ENCODE assay signal across 8 cellular contexts in the genomic region with DNA sequence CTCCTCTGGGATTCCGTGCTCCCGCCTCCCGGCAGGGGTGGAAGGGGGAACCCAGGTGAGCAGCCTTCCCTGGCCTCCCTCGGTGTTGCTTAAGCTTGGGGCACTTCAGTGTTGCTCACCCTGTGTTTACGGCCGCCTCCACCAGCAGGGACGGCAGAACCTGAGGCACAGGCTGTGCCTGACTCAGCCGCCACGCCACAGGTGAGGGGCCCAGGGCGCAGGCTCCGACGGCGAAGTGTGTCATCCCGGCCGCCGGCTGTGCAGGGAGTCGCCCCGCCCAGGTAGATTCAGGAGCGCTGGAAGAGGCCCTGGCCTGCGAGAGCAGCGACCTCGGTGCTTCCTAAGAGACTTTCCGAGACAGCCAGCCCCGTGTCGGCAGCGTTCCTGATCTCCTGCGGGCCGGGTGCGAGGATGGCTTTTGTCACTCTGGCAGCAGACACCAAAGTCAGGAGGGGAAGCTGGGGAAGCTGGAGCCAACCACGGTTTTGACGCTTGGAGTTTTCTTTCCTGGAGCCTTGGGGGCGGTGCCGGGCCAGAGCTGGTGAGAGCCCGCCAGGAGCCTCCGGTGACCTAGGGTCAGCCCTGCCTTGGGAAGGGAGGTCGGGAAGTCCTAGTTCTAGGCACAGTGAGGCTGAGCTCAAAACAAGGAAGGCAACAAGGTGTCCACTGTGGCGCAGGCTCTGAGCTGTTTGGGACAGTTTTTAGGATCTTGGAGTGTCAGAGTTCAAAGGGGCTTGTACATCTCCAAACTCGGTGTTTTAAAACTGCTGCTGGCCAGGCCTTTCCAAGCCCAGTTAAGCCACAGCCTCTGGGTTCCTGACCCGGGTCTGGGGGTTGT. TPM values are rescaled to one million over a fixed set of nuclear protein-coding genes. Genes with fewer than 3 reads are reported as not detected.
DNase-seq lines count a peak whose midpoint lies in the region; ATAC-seq and TF ChIP-seq lines count a peak whose summit lies in the region.

No MANE protein-coding gene starts in this region.

- H2AFZ ChIP-seq in neural progenitor cell (replicated peaks), result no peak overlapping the region

- H3K4me3 ChIP-seq in endocrine pancreas (ENCODE audit: control insufficient read depth, insufficient read depth, low read length), result no peak overlapping the region
- peak overlapping the region; percentile 73 for H3K4me3 ChIP-seq in neural progenitor cell

- POLR2A ChIA-PET in activated CD4-positive, alpha-beta T cell treated with anti-CD3 and anti-CD28 coated beads, Interleukin-2, amount 10 ng/mL, durations not matched to agents 7 days and 5 days (lab: Charles Lee), result no interaction called here

- H3K27me3 Mint-ChIP-seq in activated T-helper 1 cell treated with anti-CD3 and anti-CD28 coated beads, Interleukin-12 subunit alpha, Interleukin-12 subunit beta, Interleukin-2, Interleukin-4 antibody, amounts not matched to agents 30 ng/mL and 10 ng/mL and 1 ng/mL, durations not matched to agents 14 hours and 24 hours and 36 hours (ENCODE audit: insufficient read depth), result peaks cover 20% of the 10 kb centered on the region
- peaks cover 17% of the 10 kb centered on the region for H3K27me3 Mint-ChIP-seq in activated CD4-positive, alpha-beta T cell treated with anti-CD3 and anti-CD28 coated beads, Interleukin-2, amount 10 ng/mL, durations not matched to agents 7 days and 5 days
- peaks cover 14% of the 10 kb centered on the region for H3K27me3 Mint-ChIP-seq in neural progenitor cell (ENCODE audit: insufficient read depth, low read depth)

- H3K4me1 Mint-ChIP-seq in activated T-helper 1 cell treated with anti-CD3 and anti-CD28 coated beads, Interleukin-12 subunit alpha, Interleukin-12 subunit beta, Interleukin-2, Interleukin-4 antibody, amounts not matched to agents 30 ng/mL and 10 ng/mL and 1 ng/mL, durations not matched to agents 14 hours and 24 hours and 36 hours (ENCODE audit: low read depth), result peaks cover 21% of the 10 kb centered on the region
- H3K4me1 Mint-ChIP-seq in activated CD4-positive, alpha-beta T cell treated with anti-CD3 and anti-CD28 coated beads, Interleukin-2, amount 10 ng/mL, durations not matched to agents 7 days and 5 days, result peaks cover 39% of the 10 kb centered on the region
- H3K4me1 Mint-ChIP-seq in neural progenitor cell, result peaks cover 42% of the 10 kb centered on the region

- DNase-seq in activated T-helper 1 cell treated with Interleukin-2 at 50 U/mL for 16 hours (ENCODE audit: low read depth) (peak; percentile 30), neural progenitor cell (ENCODE audit: low spot score) (peak; percentile 86), ureter (ENCODE audit: low spot score) (peak; percentile 85), SKM-1 treated with dmso at 0.1 percent for 144 hours (lab: John Stamatoyannopoulos, UW; ENCODE audit: unreplicated experiment) (no peak)
- DNase-seq in activated T-helper 1 cell treated with anti-CD3 and anti-CD28 coated beads, Interleukin-12 subunit alpha, Interleukin-12 subunit beta, Interleukin-2, Interleukin-4 antibody, amounts not matched to agents 30 ng/mL and 10 ng/mL and 1 ng/mL, durations not matched to agents 14 hours and 24 hours and 36 hours (ENCODE audit: low spot score), result no peak
- peak; percentile 17 for DNase-seq in activated CD4-positive, alpha-beta T cell treated with anti-CD3 and anti-CD28 coated beads, Interleukin-2, amount 10 ng/mL, durations not matched to agents 7 days and 5 days

- H3K9me3 ChIP-seq in endocrine pancreas (ENCODE audit: control insufficient read depth, low read length) (no peaks in the 10 kb centered on the region), neural progenitor cell (ENCODE audit: low read depth) (no peaks in the 10 kb centered on the region)

- H3K4me1 ChIP-seq in endocrine pancreas (ENCODE audit: control insufficient read depth, insufficient read depth, low read length) (peaks cover 8% of the 10 kb centered on the region), neural progenitor cell (peaks cover 44% of the 10 kb centered on the region)

- H3K36me3 ChIP-seq in endocrine pancreas (ENCODE audit: control insufficient read depth, insufficient read depth, low read length) (peaks cover 3% of the 10 kb centered on the region), neural progenitor cell (no peaks in the 10 kb centered on the region)

- intact Hi-C loops in activated T-helper 1 cell treated with anti-CD3 and anti-CD28 coated beads, Interleukin-12 subunit alpha, Interleukin-12 subunit beta, Interleukin-2, Interleukin-4 antibody, amounts not matched to agents 30 ng/mL and 10 ng/mL and 1 ng/mL, durations not matched to agents 14 hours and 24 hours and 36 hours (cut with micrococcal nuclease), result loop anchor here (10.0 kb wide), 1 partner anchor 500 kb away; a partner anchor contains a TSS

- H3K27me3 ChIP-seq in endocrine pancreas (ENCODE audit: control insufficient read depth, insufficient read depth, low read length) (no peaks in the 10 kb centered on the region), neural progenitor cell (peaks cover 2% of the 10 kb centered on the region)

- H3K27ac Mint-ChIP-seq in activated T-helper 1 cell treated with anti-CD3 and anti-CD28 coated beads, Interleukin-12 subunit alpha, Interleukin-12 subunit beta, Interleukin-2, Interleukin-4 antibody, amounts not matched to agents 30 ng/mL and 10 ng/mL and 1 ng/mL, durations not matched to agents 14 hours and 24 hours and 36 hours, result no peak overlapping the region
- H3K27ac Mint-ChIP-seq in activated CD4-positive, alpha-beta T cell treated with anti-CD3 and anti-CD28 coated beads, Interleukin-2, amount 10 ng/mL, durations not matched to agents 7 days and 5 days, result no peak overlapping the region
- no peak overlapping the region for H3K27ac Mint-ChIP-seq in neural progenitor cell

- H3K9ac ChIP-seq in endocrine pancreas (ENCODE audit: control insufficient read depth, insufficient read depth, low read length), result peak overlapping the region; percentile 82
- H3K9ac ChIP-seq in neural progenitor cell, result no peak overlapping the region

- no peak for ATAC-seq in GM18517 (IDR thresholded peaks at IDR 0.05; ENCODE audit: unreplicated experiment)

- no peak overlapping the region for H3K4me3 Mint-ChIP-seq in activated T-helper 1 cell treated with anti-CD3 and anti-CD28 coated beads, Interleukin-12 subunit alpha, Interleukin-12 subunit beta, Interleukin-2, Interleukin-4 antibody, amounts not matched to agents 30 ng/mL and 10 ng/mL and 1 ng/mL, durations not matched to agents 14 hours and 24 hours and 36 hours
- H3K4me3 Mint-ChIP-seq in activated CD4-positive, alpha-beta T cell treated with anti-CD3 and anti-CD28 coated beads, Interleukin-2, amount 10 ng/mL, durations not matched to agents 7 days and 5 days, result peak overlapping the region; percentile 60
- peak overlapping the region; percentile 75 for H3K4me3 Mint-ChIP-seq in neural progenitor cell

- peak overlapping the region; percentile 89 for H3K4me2 ChIP-seq in neural progenitor cell

- peaks cover 79% of the 10 kb centered on the region for H4K20me1 ChIP-seq in neural progenitor cell (ENCODE audit: low read depth)

- peaks cover 61% of the 10 kb centered on the region for H3F3A ChIP-seq in neural progenitor cell (ENCODE audit: low read depth)

- peaks cover 43% of the 10 kb centered on the region for H3K79me2 ChIP-seq in neural progenitor cell (ENCODE audit: low read depth)

- H3K27ac ChIP-seq in neural progenitor cell, result peak overlapping the region; percentile 26

- H3K36me3 Mint-ChIP-seq in activated T-helper 1 cell treated with anti-CD3 and anti-CD28 coated beads, Interleukin-12 subunit alpha, Interleukin-12 subunit beta, Interleukin-2, Interleukin-4 antibody, amounts not matched to agents 30 ng/mL and 10 ng/mL and 1 ng/mL, durations not matched to agents 14 hours and 24 hours and 36 hours (ENCODE audit: low read depth), result no peaks in the 10 kb centered on the region
- no peaks in the 10 kb centered on the region for H3K36me3 Mint-ChIP-seq in activated CD4-positive, alpha-beta T cell treated with anti-CD3 and anti-CD28 coated beads, Interleukin-2, amount 10 ng/mL, durations not matched to agents 7 days and 5 days (ENCODE audit: low read depth)
- no peaks in the 10 kb centered on the region for H3K36me3 Mint-ChIP-seq in neural progenitor cell

- TF ChIP-seq CTCF in neural progenitor cell (IDR thresholded peaks at IDR 0.05), result no peak

- no peaks in the 10 kb centered on the region for H3K9me3 Mint-ChIP-seq in activated T-helper 1 cell treated with anti-CD3 and anti-CD28 coated beads, Interleukin-12 subunit alpha, Interleukin-12 subunit beta, Interleukin-2, Interleukin-4 antibody, amounts not matched to agents 30 ng/mL and 10 ng/mL and 1 ng/mL, durations not matched to agents 14 hours and 24 hours and 36 hours
- H3K9me3 Mint-ChIP-seq in activated CD4-positive, alpha-beta T cell treated with anti-CD3 and anti-CD28 coated beads, Interleukin-2, amount 10 ng/mL, durations not matched to agents 7 days and 5 days, result no peaks in the 10 kb centered on the region
- H3K9me3 Mint-ChIP-seq in neural progenitor cell, result no peaks in the 10 kb centered on the region

- CTCF ChIA-PET in activated CD4-positive, alpha-beta T cell treated with anti-CD3 and anti-CD28 coated beads, Interleukin-2, amount 10 ng/mL, durations not matched to agents 7 days and 5 days (lab: Charles Lee), result interaction anchor here (0.6 to 6.8 kb wide), 32 partner anchors 8 to 588 kb away, joined by 3 to 55 read pairs (median 4); a partner anchor contains a TSS

RNA-seq across cellular contexts. Expression of a gene that starts 2.1 kb away (rescaled TPM):
- 35.2 and 35.3 TPM in 2 replicates for total RNA-seq in activated T-helper 1 cell treated with anti-CD3 and anti-CD28 coated beads, Interleukin-12 subunit alpha, Interleukin-12 subunit beta, Interleukin-2, Interleukin-4 antibody, amounts not matched to agents 30 ng/mL and 10 ng/mL and 1 ng/mL, durations not matched to agents 14 hours and 24 hours and 36 hours
- 10 to 100 TPM; 25.7 to 27.3 TPM for total RNA-seq in activated CD4-positive, alpha-beta T cell treated with anti-CD3 and anti-CD28 coated beads, Interleukin-2, amount 10 ng/mL, durations not matched to agents 7 days and 5 days
- total RNA-seq in neural progenitor cell (ENCODE audit: low replicate concordance) (7.7 and 20.4 TPM in 2 replicates), ureter (49.8 TPM)

Comparison
In these comparisons a context has a peak if more than half of its experiments do, and no peak if none do; other contexts are left out.
1. DNase-seq: peak in activated T-helper 1 cell treated with Interleukin-2 at 50 U/mL for 16 hours (single experiment), activated CD4-positive, alpha-beta T cell treated with anti-CD3 and anti-CD28 coated beads, Interleukin-2, amount 10 ng/mL, durations not matched to agents 7 days and 5 days (single experiment), neural progenitor cell (single experiment) and ureter (single experiment); none in activated T-helper 1 cell treated with anti-CD3 and anti-CD28 coated beads, Interleukin-12 subunit alpha, Interleukin-12 subunit beta, Interleukin-2, Interleukin-4 antibody, amounts not matched to agents 30 ng/mL and 10 ng/mL and 1 ng/mL, durations not matched to agents 14 hours and 24 hours and 36 hours (single experiment) and SKM-1 treated with dmso at 0.1 percent for 144 hours (single experiment).